In the genomic region with DNA sequence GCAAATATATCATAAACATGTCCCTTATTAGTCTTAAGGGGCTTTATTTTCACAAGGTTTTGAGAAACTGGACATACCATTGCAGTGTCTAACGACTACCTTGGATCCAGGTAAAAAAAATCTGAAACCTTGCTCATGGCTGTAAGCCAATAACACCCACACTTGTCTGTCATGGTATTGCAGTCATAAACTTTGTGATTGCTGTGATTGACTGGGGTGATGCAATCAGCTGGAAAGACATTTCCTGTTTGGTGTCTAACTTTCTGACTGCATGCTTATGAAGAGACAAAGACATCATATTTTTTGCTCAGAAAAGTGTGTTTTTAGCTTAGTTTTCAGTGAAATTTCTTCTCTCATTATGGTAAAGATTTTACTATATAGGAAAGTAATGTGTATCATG, we compare ENCODE assay signal across 12 cellular contexts.
DNase-seq lines count a peak whose midpoint lies in the region; ATAC-seq, FAIRE-seq and TF ChIP-seq lines count a peak whose summit lies in the region.
"Had no signal": no experiment of that assay in that cellular context is flagged by ENCODE, and none has a peak within 500 bp of the region (broad histone marks: within the 10 kb centered on the region; RNA-seq: fewer than 3 reads in every experiment).

No MANE protein-coding gene starts in this region.

- WGBS in HepG2 (ENCODE audit: low lambda C conversion rate) = 0% methylated on average over 1 of the region's 1 CpG

- H2AFZ ChIP-seq in HCT116 (ENCODE audit: low read depth, low read length, poor library complexity, severe bottlenecking) (no peak overlapping the region), HepG2 (ENCODE audit: low read length) (no peak overlapping the region)

- FAIRE-seq in HepG2 (lab: Jason Lieb, UNC) = no peak
- FAIRE-seq: G401.6 had no signal

- peaks cover 7 to 13% of the 10 kb centered on the region in 2 experiments; a peak in 2 of 4 replicates for H3K9me3 ChIP-seq in HCT116 (ENCODE audit: control insufficient read depth in 1 of 2, insufficient read depth in 1 of 2, low read depth in 1 of 2, low read length in 2 of 2)
- peaks cover 37% of the 10 kb centered on the region for H3K9me3 ChIP-seq in HepG2 (ENCODE audit: low read length)

- DNase-seq in Calu3 = peak; percentile 48
- DNase-seq in HCT116 (ENCODE audit: low read depth, low spot score) = no peak
- peak; percentile 64 for DNase-seq in RWPE1 (ENCODE audit: low spot score)
- DNase-seq in HepG2 (ENCODE audit: low spot score) = no peak
- no peak for DNase-seq in C1 segment of cervical spinal cord (lab: John Stamatoyannopoulos, UW)
- DNase-seq in NCI-H82 treated with DMSO at 0.1 percent for 48 hours (lab: John Stamatoyannopoulos, UW; ENCODE audit: unreplicated experiment) = no peak
- DNase-seq in OCI-M2 (lab: John Stamatoyannopoulos, UW; ENCODE audit: unreplicated experiment) = no peak
- DNase-seq: activated CD8-positive, alpha-beta memory T cell treated with anti-CD3 and anti-CD28 coated beads for 24 hours had no signal

- no peaks in the 10 kb centered on the region for H3K36me3 ChIP-seq in HCT116 (ENCODE audit: control insufficient read depth in 1 of 2, insufficient read depth in 2 of 2, low read length in 2 of 2)
- H3K36me3 ChIP-seq in HepG2 (replicated peaks in 1 of 2; ENCODE audit: control insufficient read depth in 1 of 2, insufficient read depth in 2 of 2, low read length in 2 of 2) = no peaks in the 10 kb centered on the region

- H3K4me3 Mint-ChIP-seq in Calu3 (ENCODE audit: low read depth, unreplicated experiment) = no peak overlapping the region
- H3K4me3 Mint-ChIP-seq: activated naive CD4-positive, alpha-beta T cell treated with anti-CD3 and anti-CD28 coated beads, Interleukin-2, amount 50 U/mL, for 24 hours; CD14-positive monocyte had no signal

- no TSS peak for BruUV-seq in Calu3 (replicated peaks; lab: Mats Ljungman, UMichigan)
- no TSS peak for BruUV-seq in HCT116 (replicated peaks; lab: Mats Ljungman, UMichigan)
- BruUV-seq in HepG2 (replicated peaks; lab: Mats Ljungman, UMichigan) = no TSS peak

- in situ Hi-C loops in HepG2 (cut with HindIII; ENCODE audit: extremely low pct_ligation_motif_present, low pct_unique_long_range_greater_than_20kb) = no loop called here

- no peak for ATAC-seq in HCT116
- no peak for ATAC-seq in HepG2
- ATAC-seq in GM21825 (IDR thresholded peaks at IDR 0.05; ENCODE audit: unreplicated experiment) = no peak

- TF ChIP-seq EP300 in HepG2 (IDR thresholded peaks at IDR 0.05; ENCODE audit: low read depth in 2 of 2, low read length in 2 of 2) (no peak), HepG2 (CRISPR knock-in tag; IDR thresholded peaks at IDR 0.05; ENCODE audit: borderline replicate concordance) (no peak)

- H3K27me3 ChIP-seq in HCT116 (ENCODE audit: insufficient read depth, low read length) (no peaks in the 10 kb centered on the region), HepG2 (ENCODE audit: control insufficient read depth in 1 of 2, insufficient read depth in 2 of 2, low read length in 2 of 2) (no peaks in the 10 kb centered on the region)

- H3K79me2 ChIP-seq in HCT116 (ENCODE audit: insufficient read depth, low read length) (no peaks in the 10 kb centered on the region), HepG2 (ENCODE audit: insufficient read depth, low read length) (no peaks in the 10 kb centered on the region)

- intact Hi-C loops in Calu3 (cut with micrococcal nuclease; ENCODE audit: unreplicated experiment) = no loop called here
- intact Hi-C loops in HCT116 (cut with micrococcal nuclease) = no loop called here
- intact Hi-C loops in HepG2 (cut with micrococcal nuclease; ENCODE audit: unreplicated experiment) = no loop called here

- peak overlapping the region; percentile 91 for H3K27ac Mint-ChIP-seq in Calu3 (ENCODE audit: unreplicated experiment)
- H3K27ac Mint-ChIP-seq: activated naive CD4-positive, alpha-beta T cell treated with anti-CD3 and anti-CD28 coated beads, Interleukin-2, amount 50 U/mL, for 24 hours had no signal

- no peak for TF ChIP-seq RAD21 in HCT116 (IDR thresholded peaks at IDR 0.05; ENCODE audit: low read depth)
- no peak for TF ChIP-seq RAD21 in HepG2 (CRISPR knock-in tag; IDR thresholded peaks at IDR 0.05)

- H3K36me3 Mint-ChIP-seq in Calu3 (ENCODE audit: insufficient read depth, unreplicated experiment) = no peaks in the 10 kb centered on the region
- H3K36me3 Mint-ChIP-seq: activated naive CD4-positive, alpha-beta T cell treated with anti-CD3 and anti-CD28 coated beads, Interleukin-2, amount 50 U/mL, for 24 hours; CD14-positive monocyte had no signal

- H3K27ac ChIP-seq in HCT116 (ENCODE audit: low read depth, low read length) (no peak overlapping the region), RWPE1 (no peak overlapping the region), HepG2 (ENCODE audit: extremely low read length, insufficient read depth, low read length) (no peak overlapping the region)

- peaks cover 15% of the 10 kb centered on the region for H3K9me3 Mint-ChIP-seq in Calu3 (ENCODE audit: low read depth, unreplicated experiment)

- no peak for TF ChIP-seq POLR2A in HCT116 (IDR thresholded peaks at IDR 0.05; ENCODE audit: borderline replicate concordance, extremely low read depth, insufficient read depth, insufficient read length)
- TF ChIP-seq POLR2A in HepG2 (IDR thresholded peaks at IDR 0.05; ENCODE audit: insufficient read depth in 1 of 2, low read depth in 2 of 2, low read length in 2 of 2) = no peak

- CTCF ChIA-PET in Calu3 (lab: Charles Lee) = interaction anchor here (0.7 kb wide), 1 partner anchor 194 kb away, joined by 3 read pairs; no protein-coding TSS in a partner anchor
- CTCF ChIA-PET in HCT116 (lab: Charles Lee) = no interaction called here
- CTCF ChIA-PET in RWPE1 (lab: Yijun Ruan, JAX) = interaction anchor here (0.5 to 0.7 kb wide), 2 partner anchors 24 to 145 kb away, joined by 3 read pairs; no protein-coding TSS in a partner anchor
- CTCF ChIA-PET in HepG2 (lab: Yijun Ruan, JAX; ENCODE audit: low intra/inter-chr PET ratio, low total read pairs) = no interaction called here

- no peak for TF ChIP-seq CTCF in Calu3 (IDR thresholded peaks at IDR 0.05; ENCODE audit: unreplicated experiment)
- TF ChIP-seq CTCF in HCT116 (IDR thresholded peaks at IDR 0.05 in 2 of 3, conservative IDR thresholded peaks at IDR 0.05 in 1 of 3; ENCODE audit: borderline replicate concordance in 1 of 3, insufficient read depth in 1 of 3, low read depth in 2 of 3, low read length in 2 of 3) = no peak
- TF ChIP-seq CTCF in RWPE1 (conservative IDR thresholded peaks at IDR 0.05; ENCODE audit: low read depth) = no peak
- no peak for TF ChIP-seq CTCF in HepG2 (CRISPR knock-in tag; IDR thresholded peaks at IDR 0.05)

- no peaks in the 10 kb centered on the region for H3K9me2 ChIP-seq in HCT116 (ENCODE audit: insufficient read depth)

- no peak overlapping the region for H3K4me3 ChIP-seq in HCT116 (replicated peaks in 1 of 2; ENCODE audit: low read depth in 1 of 2, low read length in 2 of 2)
- H3K4me3 ChIP-seq in HepG2 (replicated peaks in 1 of 3; ENCODE audit: insufficient read depth in 1 of 3, low read depth in 2 of 3, low read length in 3 of 3) = no peak overlapping the region

- peaks cover 22% of the 10 kb centered on the region for H3K4me1 Mint-ChIP-seq in Calu3 (ENCODE audit: low read depth, unreplicated experiment)
- H3K4me1 Mint-ChIP-seq: activated naive CD4-positive, alpha-beta T cell treated with anti-CD3 and anti-CD28 coated beads, Interleukin-2, amount 50 U/mL, for 24 hours; CD14-positive monocyte had no signal

- POLR2A ChIA-PET in HCT116 (lab: Charles Lee) (no interaction called here), RWPE1 (lab: Yijun Ruan, JAX; ENCODE audit: low non-redundant PET) (no interaction called here), HepG2 (lab: Yijun Ruan, JAX) (no interaction called here)

- no peak overlapping the region for H3K9ac ChIP-seq in HCT116 (ENCODE audit: low read length)
- H3K9ac ChIP-seq in HepG2 (ENCODE audit: insufficient read depth, low read depth, low read length) = no peak overlapping the region

- H3K4me1 ChIP-seq in HCT116 (ENCODE audit: control insufficient read depth in 1 of 2, insufficient read depth in 2 of 2, low read length in 2 of 2) = no peaks in the 10 kb centered on the region
- no peaks in the 10 kb centered on the region for H3K4me1 ChIP-seq in HepG2 (ENCODE audit: insufficient read depth, low read length)

- H4K20me1 ChIP-seq in HCT116 (ENCODE audit: insufficient read depth) (no peaks in the 10 kb centered on the region), HepG2 (ENCODE audit: insufficient read depth, low read length) (no peaks in the 10 kb centered on the region)

- RAD21 ChIA-PET in HCT116 (lab: Charles Lee; ENCODE audit: low non-redundant PET in 1 of 2, low total read pairs in 2 of 2, uncharacterized antibody in 2 of 2, unreplicated experiment in 2 of 2) = no interaction called here

- H3K4me2 ChIP-seq in HCT116 (ENCODE audit: low read length) = no peak overlapping the region
- no peak overlapping the region for H3K4me2 ChIP-seq in HepG2 (ENCODE audit: low read depth, low read length)

- no peaks in the 10 kb centered on the region for H3K27me3 Mint-ChIP-seq in Calu3 (ENCODE audit: unreplicated experiment)
- H3K27me3 Mint-ChIP-seq: activated naive CD4-positive, alpha-beta T cell treated with anti-CD3 and anti-CD28 coated beads, Interleukin-2, amount 50 U/mL, for 24 hours had no signal

TF ChIP-seq in HCT116, 20 proteins besides CTCF, POLR2A, EP300 and RAD21:
- no peak for TF ChIP-seq SRF (IDR thresholded peaks at IDR 0.05; ENCODE audit: low read depth)
- TF ChIP-seq EGR1 (IDR thresholded peaks at IDR 0.05; ENCODE audit: low read depth) = no peak
- peak; percentile 33; the same call in 1 of the 2 replicates for TF ChIP-seq CEBPB (IDR thresholded peaks at IDR 0.05; ENCODE audit: low read depth)

TF ChIP-seq in HepG2, 621 proteins besides CTCF, POLR2A, EP300 and RAD21:
- TF ChIP-seq GATAD1 (CRISPR knock-in tag; IDR thresholded peaks at IDR 0.05) = no peak
- TF ChIP-seq CEBPG (CRISPR knock-in tag; IDR thresholded peaks at IDR 0.05) = peak; percentile 49; the same call in 1 of the 2 replicates
- no peak for TF ChIP-seq ZNF564 (CRISPR knock-in tag; IDR thresholded peaks at IDR 0.05)
- TF ChIP-seq PAF1 (CRISPR knock-in tag; IDR thresholded peaks at IDR 0.05) = no peak
- no peak for TF ChIP-seq MAFF (IDR thresholded peaks at IDR 0.05; ENCODE audit: low read depth, low read length)
- peak; percentile 83 for TF ChIP-seq CEBPB (IDR thresholded peaks at IDR 0.05; ENCODE audit: borderline replicate concordance, low read depth, low read length)
- TF ChIP-seq, protein P1, sequence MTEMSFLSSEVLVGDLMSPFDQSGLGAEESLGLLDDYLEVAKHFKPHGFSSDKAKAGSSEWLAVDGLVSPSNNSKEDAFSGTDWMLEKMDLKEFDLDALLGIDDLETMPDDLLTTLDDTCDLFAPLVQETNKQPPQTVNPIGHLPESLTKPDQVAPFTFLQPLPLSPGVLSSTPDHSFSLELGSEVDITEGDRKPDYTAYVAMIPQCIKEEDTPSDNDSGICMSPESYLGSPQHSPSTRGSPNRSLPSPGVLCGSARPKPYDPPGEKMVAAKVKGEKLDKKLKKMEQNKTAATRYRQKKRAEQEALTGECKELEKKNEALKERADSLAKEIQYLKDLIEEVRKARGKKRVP (CRISPR knock-in tag; IDR thresholded peaks at IDR 0.05) = peak in 1 of 2 experiments; percentile 80; a peak in 2 of 4 replicates
TF ChIP-seq in HepG2: peak in this region for 3.

Comparison
In these comparisons a context has a peak if more than half of its experiments do, and no peak if none do; other contexts are left out.
1. DNase-seq: peak in Calu3 (single experiment) and RWPE1 (single experiment); none in HCT116 (single experiment), HepG2 (single experiment), C1 segment of cervical spinal cord (0 of 14), NCI-H82 treated with DMSO at 0.1 percent for 48 hours (single experiment) and OCI-M2 (single experiment).
2. CTCF ChIA-PET loops: an anchor here in Calu3 (0.7 kb wide) and RWPE1 (0.5 to 0.7 kb wide); none called in HCT116 and HepG2.